ENCODE assay signal across 8 cellular contexts in genomic region chr17:81518113-81518784, GRCh38. TPM values are rescaled to one million over a fixed set of nuclear protein-coding genes. Genes with fewer than 3 reads are reported as not detected.
A peak's percentile ranks its signal among the peaks of the same experiment; 100 is the strongest.
DNase-seq lines count a peak whose midpoint lies in the region; ATAC-seq, FAIRE-seq and TF ChIP-seq lines count a peak whose summit lies in the region.

No MANE protein-coding gene starts in this region.

- ATAC-seq in Right ventricle myocardium inferior (no peak), Right ventricle myocardium superior (ENCODE audit: poor library complexity) (no peak), lung (ENCODE audit: insufficient read depth, low FRiP score) (peak; percentile 2), aorta (ENCODE audit: low FRiP score) (no peak), GM18867 (IDR thresholded peaks at IDR 0.05; ENCODE audit: unreplicated experiment) (no peak), HG02763 (IDR thresholded peaks at IDR 0.05; ENCODE audit: unreplicated experiment) (no peak)

- H3K36me3 ChIP-seq in lung (ENCODE audit: control insufficient read depth in 2 of 2, insufficient read depth in 2 of 2, low read length in 2 of 2): no peaks in the 10 kb centered on the region
- no peaks in the 10 kb centered on the region for H3K36me3 ChIP-seq in aorta (ENCODE audit: control insufficient read depth in 1 of 2, insufficient read depth in 2 of 2, low read length in 1 of 2)

- 44 to 51% methylated on average over 21 to 24 of the region's 24 CpGs for WGBS in lung, 2 donors
- 10 to 12% methylated on average over 22 to 24 of the region's 24 CpGs for WGBS in aorta, 2 donors

- intact Hi-C loops in Right ventricle myocardium inferior (cut with DNase I): loop anchor here (5.0 kb wide), 1 partner anchor 34 kb away; the partner anchor contains the start of gene FAAP100
- intact Hi-C loops in Right ventricle myocardium superior (cut with DNase I): no loop called here
- intact Hi-C loops in aorta (cut with DNase I): loop anchor here (5.0 kb wide), 1 partner anchor 84 kb away; no protein-coding TSS in a partner anchor

- in situ Hi-C loops in astrocyte of the cerebellum (cut with HindIII; ENCODE audit: low sequenced_read_pairs): loop anchor here (5.0 kb wide), 1 partner anchor 49 kb away; no protein-coding TSS in a partner anchor

- DNase-seq in Right ventricle myocardium inferior (ENCODE audit: missing footprints): peak; percentile 30
- DNase-seq in Right ventricle myocardium superior: no peak
- DNase-seq in astrocyte of the cerebellum (ENCODE audit: low read depth): no peak
- no peak for DNase-seq in lung (ENCODE audit: low spot score)
- no peak for DNase-seq in aorta
- no peak for DNase-seq in urothelium cell line (ENCODE audit: low spot score)

- TF ChIP-seq CTCF in astrocyte of the cerebellum (IDR thresholded peaks at IDR 0.05; ENCODE audit: low read depth, low read length, missing control alignments) (no peak), lung (IDR thresholded peaks at IDR 0.05; ENCODE audit: control extremely low read depth, extremely low read depth) (no peak)

- peak overlapping the region; percentile 33 for H3K4me3 ChIP-seq in astrocyte of the cerebellum (ENCODE audit: low read depth, low read length)
- no peak overlapping the region for H3K4me3 ChIP-seq in lung
- peak overlapping the region; percentile 14 to 51 for H3K4me3 ChIP-seq in aorta (ENCODE audit: low read length in 2 of 2)

- H3K9me3 ChIP-seq in lung (ENCODE audit: control insufficient read depth in 2 of 2, insufficient read depth in 1 of 2, low read length in 1 of 2) (peaks cover 0 to 2% of the 10 kb centered on the region in 2 donors), aorta (ENCODE audit: control insufficient read depth, low read length) (no peaks in the 10 kb centered on the region)

- no peaks in the 10 kb centered on the region for H3K27me3 ChIP-seq in lung (ENCODE audit: control insufficient read depth, insufficient read depth)
- H3K27me3 ChIP-seq in aorta (ENCODE audit: control insufficient read depth in 1 of 2, insufficient read depth in 2 of 2, low read length in 1 of 2): no peaks in the 10 kb centered on the region

- H3K27ac ChIP-seq in lung (ENCODE audit: low read depth in 1 of 2, low read length in 1 of 2) (peak overlapping the region; percentile 26 to 41), aorta (ENCODE audit: low read depth in 1 of 2, low read length in 2 of 2) (peak overlapping the region in 1 of 2 donors; percentile 39)

- peaks cover 0 to 25% of the 10 kb centered on the region in 2 donors for H3K4me1 ChIP-seq in lung (ENCODE audit: control insufficient read depth in 2 of 2, insufficient read depth in 2 of 2, low read length in 2 of 2)
- peaks cover 0 to 1% of the 10 kb centered on the region in 2 donors for H3K4me1 ChIP-seq in aorta (ENCODE audit: control insufficient read depth in 1 of 2, insufficient read depth in 2 of 2, low read length in 2 of 2)

- FAIRE-seq in urothelium cell line (lab: Jason Lieb, UNC): no peak

RNA-seq across cellular contexts. Expression of gene ACTG1, which starts 5.7 kb away (rescaled TPM):
- total RNA-seq in Right ventricle myocardium inferior (468 TPM), Right ventricle myocardium superior (369 TPM), lung (1,000 to 10,000 TPM; 3,059 to 3,066 TPM), aorta (1,000 to 10,000 TPM; 2,309 to 2,547 TPM)
- polyA plus RNA-seq in lung (1,000 to 10,000 TPM; 1,461 to 4,301 TPM), aorta (1,000 to 10,000 TPM; 1,438 to 2,310 TPM)

RNA-seq across cellular contexts. Expression of gene FSCN2, which starts 9.9 kb away (rescaled TPM):
- 0.19 TPM for total RNA-seq in Right ventricle myocardium inferior
- 0.19 TPM for total RNA-seq in Right ventricle myocardium superior
- 1 to 10 TPM; 2.1 to 3.9 TPM for total RNA-seq in lung
- 1 to 10 TPM in 1 of 2 donors, under 1 TPM in 1; 0.46 to 1.8 TPM for polyA plus RNA-seq in lung
- 1 to 10 TPM; 3.0 to 3.1 TPM for total RNA-seq in aorta
- 1 to 10 TPM; 1.0 to 1.3 TPM for polyA plus RNA-seq in aorta

RNA-seq across cellular contexts. Expression of gene FAAP100, which starts 33.9 kb away (rescaled TPM):
- total RNA-seq in Right ventricle myocardium inferior (14.8 TPM), Right ventricle myocardium superior (13.0 TPM), lung (10 to 100 TPM; 20.8 to 34.4 TPM), aorta (10 to 100 TPM; 20.9 to 32.2 TPM)
- polyA plus RNA-seq in lung (10 to 100 TPM; 21.4 to 29.3 TPM), aorta (10 to 100 TPM in 1 of 2 donors, 1 to 10 TPM in 1; 8.8 to 48.4 TPM)
